In genomic region chr19:43783636-43784035, GRCh38 we compare ENCODE assay signal across 12 cellular contexts. TPM values are rescaled to one million over a fixed set of nuclear protein-coding genes. Genes with fewer than 3 reads are reported as not detected.
A peak's percentile ranks its signal among the peaks of the same experiment; 100 is the strongest.
DNase-seq lines count a peak whose midpoint lies in the region; ATAC-seq and TF ChIP-seq lines count a peak whose summit lies in the region.
"Had no signal": no experiment of that assay in that cellular context is flagged by ENCODE, and none has a peak within 500 bp of the region (broad histone marks: within the 10 kb centered on the region; RNA-seq: fewer than 3 reads in every experiment).

No MANE protein-coding gene starts in this region.

- no peak for ATAC-seq in Panc1
- no peak for ATAC-seq in GM18873 (IDR thresholded peaks at IDR 0.05; ENCODE audit: low FRiP score, unreplicated experiment)
- ATAC-seq: HepG2 had no signal

- peak overlapping the region; percentile 11 to 40; a peak in 3 of 4 replicates for H3K4me3 ChIP-seq in Panc1 (ENCODE audit: low read depth in 2 of 2, low read length in 2 of 2)
- no peak overlapping the region for H3K4me3 ChIP-seq in colonic mucosa
- no peak overlapping the region for H3K4me3 ChIP-seq in thymus (ENCODE audit: low read length)
- H3K4me3 ChIP-seq: SJSA1 had no signal

- peak overlapping the region; percentile 98 for H3K27ac ChIP-seq in Panc1 (ENCODE audit: low read length)
- peak overlapping the region; percentile 3 for H3K27ac ChIP-seq in colonic mucosa
- peak overlapping the region; percentile 98 for H3K27ac ChIP-seq in thymus (ENCODE audit: low read depth)
- H3K27ac ChIP-seq: SJSA1, VCaP had no signal

- H3K36me3 Mint-ChIP-seq in activated naive CD4-positive, alpha-beta T cell treated with anti-CD3 and anti-CD28 coated beads, Interleukin-2, amount 10 ng/mL, durations not matched to agents 7 days and 5 days, result no peaks in the 10 kb centered on the region

- H3K27me3 ChIP-seq in Panc1 (ENCODE audit: control insufficient read depth, insufficient read depth, low read length), result no peaks in the 10 kb centered on the region
- H3K27me3 ChIP-seq in colonic mucosa, result no peaks in the 10 kb centered on the region
- no peaks in the 10 kb centered on the region for H3K27me3 ChIP-seq in thymus (ENCODE audit: control insufficient read depth, insufficient read depth)
- H3K27me3 ChIP-seq: SJSA1 had no signal

- H3K36me3 ChIP-seq in Panc1 (ENCODE audit: control insufficient read depth, insufficient read depth, low read length) (no peaks in the 10 kb centered on the region; the same call in 1 of the 2 replicates), colonic mucosa (no peaks in the 10 kb centered on the region), thymus (ENCODE audit: control insufficient read depth, insufficient read depth) (no peaks in the 10 kb centered on the region)
- H3K36me3 ChIP-seq: SJSA1 had no signal

- H3K4me3 Mint-ChIP-seq in activated naive CD4-positive, alpha-beta T cell treated with anti-CD3 and anti-CD28 coated beads, Interleukin-2, amount 10 ng/mL, durations not matched to agents 7 days and 5 days, result peak overlapping the region; percentile 19

- H3K27ac Mint-ChIP-seq in activated naive CD4-positive, alpha-beta T cell treated with anti-CD3 and anti-CD28 coated beads, Interleukin-2, amount 10 ng/mL, durations not matched to agents 7 days and 5 days, result peak overlapping the region; percentile 89
- H3K27ac Mint-ChIP-seq: progenitor cell of endocrine pancreas had no signal

- CTCF ChIA-PET in activated naive CD4-positive, alpha-beta T cell treated with anti-CD3 and anti-CD28 coated beads, Interleukin-2, amount 10 ng/mL, durations not matched to agents 7 days and 5 days (lab: Charles Lee), result interaction anchor here (11.0 kb wide), 1 partner anchor 18 kb away, joined by 162 read pairs; no protein-coding TSS in a partner anchor
- CTCF ChIA-PET in Panc1 (lab: Charles Lee), result no interaction called here

- WGBS in thymus, result 96% methylated on average over 8 of the region's 8 CpGs

- H3K4me1 ChIP-seq in Panc1 (ENCODE audit: control insufficient read depth, insufficient read depth, low read length) (peaks cover 53% of the 10 kb centered on the region), colonic mucosa (peaks cover 14% of the 10 kb centered on the region), thymus (ENCODE audit: control insufficient read depth, insufficient read depth, low read length) (peaks cover 34% of the 10 kb centered on the region)

- TF ChIP-seq CTCF in Panc1 (IDR thresholded peaks at IDR 0.05) (no peak), colonic mucosa (IDR thresholded peaks at IDR 0.05) (no peak)

- intact Hi-C loops in Panc1 (cut with micrococcal nuclease; ENCODE audit: unreplicated experiment), result no loop called here
- intact Hi-C loops in colonic mucosa (cut with DNase I), result loop anchor here (2.0 kb wide), 1 partner anchor 37 kb away; no protein-coding TSS in a partner anchor

- in situ Hi-C loops in Panc1 (cut with HindIII; ENCODE audit: low pct_unique_long_range_greater_than_20kb, low sequenced_read_pairs), result no loop called here

- peaks cover 61% of the 10 kb centered on the region for H3K4me1 Mint-ChIP-seq in activated naive CD4-positive, alpha-beta T cell treated with anti-CD3 and anti-CD28 coated beads, Interleukin-2, amount 10 ng/mL, durations not matched to agents 7 days and 5 days

- H3K9ac ChIP-seq in colonic mucosa (ENCODE audit: low read depth in 2 of 2, low read length in 2 of 2), result peak overlapping the region; percentile 0 to 69

- no peaks in the 10 kb centered on the region for H3K27me3 Mint-ChIP-seq in activated naive CD4-positive, alpha-beta T cell treated with anti-CD3 and anti-CD28 coated beads, Interleukin-2, amount 10 ng/mL, durations not matched to agents 7 days and 5 days

- H3K9me3 ChIP-seq in Panc1 (ENCODE audit: control insufficient read depth, insufficient read depth, low read depth, low read length) (no peaks in the 10 kb centered on the region), colonic mucosa (no peaks in the 10 kb centered on the region), thymus (ENCODE audit: control insufficient read depth) (no peaks in the 10 kb centered on the region)
- H3K9me3 ChIP-seq: SJSA1 had no signal

- BruUV-seq in Panc1 (replicated peaks; lab: Mats Ljungman, UMichigan), result no TSS peak

- no peak for DNase-seq in activated naive CD4-positive, alpha-beta T cell treated with anti-CD3 and anti-CD28 coated beads, Interleukin-2, amount 10 ng/mL, durations not matched to agents 7 days and 5 days
- no peak for DNase-seq in activated naive CD4-positive, alpha-beta T cell treated with Interleukin-2 at 50 U/mL for 16 hours
- DNase-seq in Panc1 (ENCODE audit: low read depth, low spot score) (no peak), colonic mucosa (no peak), GM19240 (ENCODE audit: insufficient read length, low spot score) (no peak), HuH-7 (ENCODE audit: low spot score) (no peak)

- H3K9me3 Mint-ChIP-seq in activated naive CD4-positive, alpha-beta T cell treated with anti-CD3 and anti-CD28 coated beads, Interleukin-2, amount 10 ng/mL, durations not matched to agents 7 days and 5 days, result no peaks in the 10 kb centered on the region

- POLR2A ChIA-PET in Panc1 (lab: Charles Lee), result no interaction called here

RNA-seq across cellular contexts. Expression of gene KCNN4, which starts 2.9 kb away (rescaled TPM):
- 29.7 TPM for total RNA-seq in Panc1 (2021; ENCODE audit: unreplicated experiment)
- 50.8 TPM for polyA plus RNA-seq in Panc1 (2012; ENCODE audit: insufficient read length)
- total RNA-seq in colonic mucosa, result 10 to 100 TPM; 25.4 to 60.9 TPM
- 22.9 TPM for polyA plus RNA-seq in thymus

RNA-seq across cellular contexts. Expression of gene LYPD5, which starts 18.6 kb away (rescaled TPM):
- total RNA-seq in Panc1 (2021; ENCODE audit: unreplicated experiment) (0.87 TPM), colonic mucosa (1 to 10 TPM; 3.3 to 3.9 TPM)
- polyA plus RNA-seq in Panc1 (2012; ENCODE audit: insufficient read length), result 0.84 TPM
- 3.2 TPM for polyA plus RNA-seq in thymus
- total RNA-seq: HepG2, progenitor cell of endocrine pancreas had no signal
- polyA plus RNA-seq: HepG2 had no signal

RNA-seq across cellular contexts. Expression of gene SMG9, which starts 28.9 kb away (rescaled TPM):
- total RNA-seq in Panc1 (2021; ENCODE audit: unreplicated experiment), result 49.9 TPM
- 37.6 TPM for polyA plus RNA-seq in Panc1 (2012; ENCODE audit: insufficient read length)
- 10 to 100 TPM; 30.1 to 66.6 TPM for total RNA-seq in colonic mucosa
- 36.9 TPM for polyA plus RNA-seq in thymus

RNA-seq across cellular contexts. Expression of gene ZNF283, which starts 43.5 kb away (rescaled TPM):
- total RNA-seq in Panc1 (2021; ENCODE audit: unreplicated experiment) (6.9 TPM), colonic mucosa (1 to 10 TPM; 6.5 to 7.3 TPM)
- polyA plus RNA-seq in Panc1 (2012; ENCODE audit: insufficient read length), result 1.9 TPM
- 4.6 TPM for polyA plus RNA-seq in thymus

Comparison
In these comparisons a context has a peak if more than half of its experiments do, and no peak if none do; other contexts are left out.
1. H3K27ac ChIP-seq: peak in every context shown above with its lines; median percentile 98 in Panc1; 98 in thymus; 3 in colonic mucosa.
2. H3K4me3 ChIP-seq: peak in Panc1 (2 of 2); none in colonic mucosa (single experiment) and thymus (single experiment).